ENCODE assay signal across 8 cellular contexts in genomic region chr6:56595490-56596122, GRCh38. TPM values are rescaled to one million over a fixed set of nuclear protein-coding genes. Genes with fewer than 3 reads are reported as not detected.
DNase-seq lines count a peak whose midpoint lies in the region; ATAC-seq and TF ChIP-seq lines count a peak whose summit lies in the region.

No MANE protein-coding gene starts in this region.

- H3K27ac Mint-ChIP-seq in GM23338 (no peak overlapping the region), immature natural killer cell (no peak overlapping the region)

- H3K4me1 ChIP-seq in GM23338 (ENCODE audit: insufficient read depth) (no peaks in the 10 kb centered on the region), Loucy (ENCODE audit: insufficient read depth, low read length, poor library complexity, severe bottlenecking) (no peaks in the 10 kb centered on the region)

- H2AFZ ChIP-seq in GM23338 (no peak overlapping the region), Loucy (ENCODE audit: low read length) (no peak overlapping the region)

- peak; percentile 84 for ATAC-seq in GM23338

- H3K27me3 ChIP-seq in GM23338 (ENCODE audit: insufficient read depth) (no peaks in the 10 kb centered on the region), Loucy (ENCODE audit: insufficient read depth, low read length, poor library complexity, severe bottlenecking) (no peaks in the 10 kb centered on the region)

- TF ChIP-seq CTCF in GM10248 (IDR thresholded peaks at IDR 0.05; ENCODE audit: control extremely low read depth, extremely low read depth, low read depth, missing control alignments): peak; percentile 52
- peak; percentile 61 to 74 for TF ChIP-seq CTCF in GM23338 (conservative IDR thresholded peaks at IDR 0.05; ENCODE audit: low read depth in 2 of 2)
- peak; percentile 76 for TF ChIP-seq CTCF in Loucy (conservative IDR thresholded peaks at IDR 0.05; ENCODE audit: low read length)
- peak; percentile 54 for TF ChIP-seq CTCF in astrocyte of the spinal cord (IDR thresholded peaks at IDR 0.05; ENCODE audit: low read depth, low read length)

- peaks cover 49% of the 10 kb centered on the region for H3K36me3 ChIP-seq in GM23338 (ENCODE audit: insufficient read depth)
- H3K36me3 ChIP-seq in Loucy (ENCODE audit: insufficient read depth, low read length): peaks cover 7% of the 10 kb centered on the region; the same call in 1 of the 2 replicates

- H3K4me3 ChIP-seq in GM23338 (no peak overlapping the region), Loucy (ENCODE audit: low read length, poor library complexity, severe bottlenecking) (no peak overlapping the region), astrocyte of the spinal cord (ENCODE audit: low read depth, low read length) (no peak overlapping the region)

- peaks cover 5% of the 10 kb centered on the region for H3K27me3 Mint-ChIP-seq in GM23338 (ENCODE audit: insufficient read depth, low read depth, poor library complexity)
- H3K27me3 Mint-ChIP-seq in immature natural killer cell (ENCODE audit: low read depth in 3 of 3): peaks cover 0 to 2% (median 0%) of the 10 kb centered on the region in 3 donors

- H3K36me3 Mint-ChIP-seq in GM23338 (ENCODE audit: low read depth) (peaks cover 67% of the 10 kb centered on the region), immature natural killer cell (no peaks in the 10 kb centered on the region)

- no peak overlapping the region for H3K27ac ChIP-seq in GM23338 (ENCODE audit: low read depth)

- H3F3A ChIP-seq in GM23338 (replicated peaks; ENCODE audit: low read depth): no peaks in the 10 kb centered on the region
- H3F3A ChIP-seq in Loucy (ENCODE audit: low read depth): no peaks in the 10 kb centered on the region

- in situ Hi-C loops in astrocyte of the spinal cord (cut with HindIII; ENCODE audit: low sequenced_read_pairs): loop anchor here (25.0 kb wide), 1 partner anchor 233 kb away; no protein-coding TSS in a partner anchor

- no peaks in the 10 kb centered on the region for H3K9me2 ChIP-seq in GM23338 (ENCODE audit: insufficient read depth)
- H3K9me2 ChIP-seq in Loucy (replicated peaks; ENCODE audit: low read depth, low read length): no peaks in the 10 kb centered on the region

- no peaks in the 10 kb centered on the region for H3K79me2 ChIP-seq in GM23338 (replicated peaks; ENCODE audit: insufficient read depth)
- no peaks in the 10 kb centered on the region for H3K79me2 ChIP-seq in Loucy (ENCODE audit: insufficient read depth, low read length)

- POLR2A ChIA-PET in GM10248 (lab: Yijun Ruan, JAX): interaction anchor here (0.5 kb wide), 1 partner anchor 134 kb away, joined by 3 read pairs; no protein-coding TSS in a partner anchor

- no peak overlapping the region for H3K4me2 ChIP-seq in GM23338
- no peak overlapping the region for H3K4me2 ChIP-seq in Loucy (ENCODE audit: low read depth, low read length, poor library complexity, severe bottlenecking)

- H3K9ac ChIP-seq in Loucy (ENCODE audit: low read depth, low read length, poor library complexity, severe bottlenecking): no peak overlapping the region

- H4K20me1 ChIP-seq in GM23338 (replicated peaks; ENCODE audit: insufficient read depth) (no peaks in the 10 kb centered on the region), Loucy (ENCODE audit: insufficient read depth, low read length, poor library complexity, severe bottlenecking) (no peaks in the 10 kb centered on the region)

- no peaks in the 10 kb centered on the region for H3K4me1 Mint-ChIP-seq in GM23338
- no peaks in the 10 kb centered on the region for H3K4me1 Mint-ChIP-seq in immature natural killer cell

- peak; percentile 32 for DNase-seq in GM10248 (ENCODE audit: extremely low spot score)
- peak; percentile 79 for DNase-seq in GM23338 (ENCODE audit: low spot score)
- peak; percentile 33 for DNase-seq in SK-N-DZ (ENCODE audit: low spot score)
- peak; percentile 46 for DNase-seq in astrocyte of the spinal cord (ENCODE audit: low read depth, low spot score)
- DNase-seq in immature natural killer cell: peak; percentile 0 to 15 (median 6)
- DNase-seq in stimulated activated CD4-positive, alpha-beta T cell treated with anti-CD3 and anti-CD28 coated beads, Interleukin-1b, Interleukin-23, amount 100 ng/mL, for 48 hours: peak; percentile 51
- DNase-seq in mesenteric fat pad (ENCODE audit: low spot score): no peak

- H3K9me3 Mint-ChIP-seq in GM23338 (no peaks in the 10 kb centered on the region), immature natural killer cell (peaks cover 0 to 2% (median 0%) of the 10 kb centered on the region in 6 donors)

- H3K9me3 ChIP-seq in Loucy (ENCODE audit: insufficient read depth, low read depth, low read length): no peaks in the 10 kb centered on the region

- CTCF ChIA-PET in GM10248 (lab: Yijun Ruan, JAX): interaction anchor here (0.5 to 7.0 kb wide), 53 partner anchors 8 to 281 kb away, joined by 3 to 103 read pairs (median 4); no protein-coding TSS in a partner anchor

- H3K4me3 Mint-ChIP-seq in GM23338 (no peak overlapping the region), immature natural killer cell (no peak overlapping the region)

TF ChIP-seq in GM23338, 12 proteins besides CTCF, POLR2A, EP300 and RAD21:
- TF ChIP-seq ZNF114 (CRISPR knock-in tag; IDR thresholded peaks at IDR 0.05) (no peak), ZNF331 (CRISPR knock-in tag; IDR thresholded peaks at IDR 0.05; ENCODE audit: low read depth) (no peak), CREB1 (CRISPR knock-in tag; IDR thresholded peaks at IDR 0.05; ENCODE audit: low read depth) (no peak), EZH2phosphoT487 (IDR thresholded peaks at IDR 0.05; ENCODE audit: unreplicated experiment) (no peak), JUNB (IDR thresholded peaks at IDR 0.05; ENCODE audit: unreplicated experiment) (no peak)

RNA-seq across cellular contexts. Expression of gene DST, which starts 47.1 kb away (rescaled TPM):
- 159 and 188 TPM in 2 replicates for total RNA-seq in GM23338 (2014; rRNA removed; shearing (Covaris generic))
- polyA plus RNA-seq in GM23338 (2016; fragmentation: Nextera tagmentation; extraction: Ambion mirVana) (59.6 and 88.7 TPM in 2 replicates), immature natural killer cell (1 to 10 TPM in 1 of 3 donors, under 1 TPM in 2; 0.13 to 4.6 (median 0.99) TPM)
- polyA plus RNA-seq in SK-N-DZ (2014; cell fraction: cytosol; rRNA removed): 79.0 and 102 TPM in 2 replicates
- polyA plus RNA-seq in SK-N-DZ (2014; cell fraction: nucleus; rRNA removed): 233 and 307 TPM in 2 replicates
- 190 TPM for total RNA-seq in mesenteric fat pad
